1 cellular context compared by ENCODE assay signal in the genomic region with DNA sequence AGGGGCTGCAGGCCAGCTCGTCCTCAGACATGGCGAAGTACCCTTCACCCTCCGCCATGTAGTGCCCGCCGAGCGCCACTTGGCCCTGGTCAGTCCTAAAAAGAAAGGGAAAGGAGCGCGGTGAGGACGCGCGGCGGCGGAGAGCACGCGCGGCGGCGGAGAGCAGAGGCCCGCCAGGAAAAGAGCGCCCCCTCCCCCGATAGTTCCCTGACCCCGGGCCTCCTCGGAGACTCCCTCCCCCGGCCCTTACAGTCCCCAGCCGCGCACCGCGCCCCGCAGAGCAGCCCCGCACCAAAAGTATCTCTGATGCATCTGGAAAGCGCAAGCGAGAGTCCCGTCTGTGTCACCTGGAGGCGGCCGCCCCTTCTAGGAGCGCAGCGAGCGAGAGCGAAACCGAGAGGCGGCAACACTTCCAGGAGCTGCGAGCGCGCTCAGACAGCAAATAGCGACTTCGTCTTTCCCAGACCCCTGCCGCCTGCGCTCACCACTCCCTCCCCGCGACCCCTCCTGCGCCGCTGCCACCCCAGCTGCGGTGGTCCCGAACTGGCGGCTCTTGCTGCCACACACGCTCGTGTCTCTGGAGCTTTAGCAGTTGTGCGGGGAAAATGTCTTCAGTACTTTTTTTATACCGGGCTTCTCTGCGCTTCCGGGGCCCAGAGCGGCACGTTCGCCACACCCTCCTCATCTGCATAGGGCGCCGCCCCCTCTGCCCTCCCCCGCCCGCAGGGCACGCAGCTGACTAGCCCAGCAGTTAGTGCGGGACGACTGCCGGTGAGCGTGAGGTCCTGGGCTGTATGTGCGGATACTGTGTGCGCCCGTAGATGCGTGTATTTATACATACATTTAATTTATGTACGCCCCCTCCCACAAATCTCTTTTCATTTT.
TF ChIP-seq lines count a peak whose summit lies in the region.

Gene TENT5A, minus strand, starts transcription at position 598 of the 885 bp plus-strand sequence. Its CDS starts 540 bp downstream, at position 58.

TF ChIP-seq in K562, 482 proteins besides CTCF, POLR2A, EP300 and RAD21 (continued from another document and continues in another):
- no peak for TF ChIP-seq ZMIZ1 (IDR thresholded peaks at IDR 0.05; ENCODE audit: low read depth in 2 of 2, low read length in 2 of 2)
- TF ChIP-seq TFE3 (CRISPR knock-in tag; IDR thresholded peaks at IDR 0.05): no peak
- peak; percentile 31 for TF ChIP-seq KDM5B (IDR thresholded peaks at IDR 0.05; ENCODE audit: insufficient replicate concordance, low read depth, low read length)
- TF ChIP-seq POLR2H (tag; IDR thresholded peaks at IDR 0.05; ENCODE audit: low read depth): peak; percentile 39; the same call in 1 of the 2 replicates
- TF ChIP-seq PHF20 (IDR thresholded peaks at IDR 0.05; ENCODE audit: partially characterized antibody): peak; percentile 45
- TF ChIP-seq BCLAF1 (IDR thresholded peaks at IDR 0.05; ENCODE audit: borderline replicate concordance in 1 of 2, control insufficient read depth in 1 of 2, low read depth in 2 of 2, low read length in 1 of 2): no peak
- TF ChIP-seq ZFX (CRISPR knock-in tag; IDR thresholded peaks at IDR 0.05): peak; percentile 55; the same call in 1 of the 2 replicates
- TF ChIP-seq, protein P1, sequence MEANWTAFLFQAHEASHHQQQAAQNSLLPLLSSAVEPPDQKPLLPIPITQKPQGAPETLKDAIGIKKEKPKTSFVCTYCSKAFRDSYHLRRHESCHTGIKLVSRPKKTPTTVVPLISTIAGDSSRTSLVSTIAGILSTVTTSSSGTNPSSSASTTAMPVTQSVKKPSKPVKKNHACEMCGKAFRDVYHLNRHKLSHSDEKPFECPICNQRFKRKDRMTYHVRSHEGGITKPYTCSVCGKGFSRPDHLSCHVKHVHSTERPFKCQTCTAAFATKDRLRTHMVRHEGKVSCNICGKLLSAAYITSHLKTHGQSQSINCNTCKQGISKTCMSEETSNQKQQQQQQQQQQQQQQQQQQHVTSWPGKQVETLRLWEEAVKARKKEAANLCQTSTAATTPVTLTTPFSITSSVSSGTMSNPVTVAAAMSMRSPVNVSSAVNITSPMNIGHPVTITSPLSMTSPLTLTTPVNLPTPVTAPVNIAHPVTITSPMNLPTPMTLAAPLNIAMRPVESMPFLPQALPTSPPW (CRISPR knock-in tag; IDR thresholded peaks at IDR 0.05): peak; percentile 70
- TF ChIP-seq SUPT5H (IDR thresholded peaks at IDR 0.05): peak; percentile 62; the same call in 1 of the 2 replicates
- TF ChIP-seq YBX1 (IDR thresholded peaks at IDR 0.05): no peak
- no peak for TF ChIP-seq CCNT2 (IDR thresholded peaks at IDR 0.05; ENCODE audit: borderline replicate concordance, extremely low read depth, insufficient read length, low read depth, low read length)
- no peak for TF ChIP-seq BCOR (IDR thresholded peaks at IDR 0.05)
- TF ChIP-seq RBFOX2 (IDR thresholded peaks at IDR 0.05; ENCODE audit: low read depth, low read length): peak; percentile 83
- TF ChIP-seq POLR2G (IDR thresholded peaks at IDR 0.05; ENCODE audit: low read depth, low read length): peak; percentile 84
- no peak for TF ChIP-seq ZNF23 (CRISPR knock-in tag; IDR thresholded peaks at IDR 0.05)
- TF ChIP-seq ZNF174 (CRISPR knock-in tag; IDR thresholded peaks at IDR 0.05): no peak
- no peak for TF ChIP-seq ZNF75A (CRISPR knock-in tag; IDR thresholded peaks at IDR 0.05)
- peak; percentile 61 for TF ChIP-seq TBP (optimal IDR thresholded peaks at IDR 0.05; ENCODE audit: low read depth, low read length)
- TF ChIP-seq, protein P2, sequence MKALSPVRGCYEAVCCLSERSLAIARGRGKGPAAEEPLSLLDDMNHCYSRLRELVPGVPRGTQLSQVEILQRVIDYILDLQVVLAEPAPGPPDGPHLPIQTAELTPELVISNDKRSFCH (CRISPR knock-in tag; IDR thresholded peaks at IDR 0.05): no peak
- TF ChIP-seq, protein P2 (tag; IDR thresholded peaks at IDR 0.05): no peak
- no peak for TF ChIP-seq ZBTB8A (IDR thresholded peaks at IDR 0.05; ENCODE audit: partially characterized antibody)
- TF ChIP-seq ZKSCAN3 (CRISPR knock-in tag; IDR thresholded peaks at IDR 0.05): no peak
- TF ChIP-seq, protein P3, sequence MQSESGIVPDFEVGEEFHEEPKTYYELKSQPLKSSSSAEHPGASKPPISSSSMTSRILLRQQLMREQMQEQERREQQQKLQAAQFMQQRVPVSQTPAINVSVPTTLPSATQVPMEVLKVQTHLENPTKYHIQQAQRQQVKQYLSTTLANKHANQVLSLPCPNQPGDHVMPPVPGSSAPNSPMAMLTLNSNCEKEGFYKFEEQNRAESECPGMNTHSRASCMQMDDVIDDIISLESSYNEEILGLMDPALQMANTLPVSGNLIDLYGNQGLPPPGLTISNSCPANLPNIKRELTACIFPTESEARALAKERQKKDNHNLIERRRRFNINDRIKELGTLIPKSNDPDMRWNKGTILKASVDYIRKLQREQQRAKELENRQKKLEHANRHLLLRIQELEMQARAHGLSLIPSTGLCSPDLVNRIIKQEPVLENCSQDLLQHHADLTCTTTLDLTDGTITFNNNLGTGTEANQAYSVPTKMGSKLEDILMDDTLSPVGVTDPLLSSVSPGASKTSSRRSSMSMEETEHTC (IDR thresholded peaks at IDR 0.05): no peak
- peak; percentile 9 to 38 for TF ChIP-seq E2F6 (IDR thresholded peaks at IDR 0.05; ENCODE audit: borderline replicate concordance in 1 of 2, extremely low read depth in 1 of 2, insufficient read depth in 1 of 2, insufficient read length in 1 of 2, low read depth in 1 of 2, low read length in 1 of 2, poor library complexity in 1 of 2, severe bottlenecking in 1 of 2)
- TF ChIP-seq KAT7 (CRISPR knock-in tag; IDR thresholded peaks at IDR 0.05; ENCODE audit: borderline replicate concordance): no peak
- TF ChIP-seq DACH1 (IDR thresholded peaks at IDR 0.05; ENCODE audit: partially characterized antibody): peak; percentile 42
- no peak for TF ChIP-seq ZNF79 (CRISPR knock-in tag; IDR thresholded peaks at IDR 0.05; ENCODE audit: low read depth)
- no peak for TF ChIP-seq CCAR2 (IDR thresholded peaks at IDR 0.05; ENCODE audit: low read depth, low read length)
- TF ChIP-seq, protein P4, sequence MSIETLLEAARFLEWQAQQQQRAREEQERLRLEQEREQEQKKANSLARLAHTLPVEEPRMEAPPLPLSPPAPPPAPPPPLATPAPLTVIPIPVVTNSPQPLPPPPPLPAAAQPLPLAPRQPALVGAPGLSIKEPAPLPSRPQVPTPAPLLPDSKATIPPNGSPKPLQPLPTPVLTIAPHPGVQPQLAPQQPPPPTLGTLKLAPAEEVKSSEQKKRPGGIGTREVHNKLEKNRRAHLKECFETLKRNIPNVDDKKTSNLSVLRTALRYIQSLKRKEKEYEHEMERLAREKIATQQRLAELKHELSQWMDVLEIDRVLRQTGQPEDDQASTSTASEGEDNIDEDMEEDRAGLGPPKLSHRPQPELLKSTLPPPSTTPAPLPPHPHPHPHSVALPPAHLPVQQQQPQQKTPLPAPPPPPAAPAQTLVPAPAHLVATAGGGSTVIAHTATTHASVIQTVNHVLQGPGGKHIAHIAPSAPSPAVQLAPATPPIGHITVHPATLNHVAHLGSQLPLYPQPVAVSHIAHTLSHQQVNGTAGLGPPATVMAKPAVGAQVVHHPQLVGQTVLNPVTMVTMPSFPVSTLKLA (conservative IDR thresholded peaks at IDR 0.05): 0 out of 4 replicates have a peak, but pooled peaks of 1 of the 2 experiments have one; percentile 17
- TF ChIP-seq ELF1 (tag; IDR thresholded peaks at IDR 0.05): peak; percentile 59
- no peak for TF ChIP-seq TCF7 (IDR thresholded peaks at IDR 0.05; ENCODE audit: borderline replicate concordance)
- no peak for TF ChIP-seq HDAC2 (IDR thresholded peaks at IDR 0.05)
- 0 out of 2 replicates have a peak, but pooled peaks have one; percentile 6 for TF ChIP-seq ATF6 (CRISPR knock-in tag; IDR thresholded peaks at IDR 0.05)
- TF ChIP-seq NBN (IDR thresholded peaks at IDR 0.05; ENCODE audit: low read depth): no peak
- no peak for TF ChIP-seq RNF219 (CRISPR knock-in tag; IDR thresholded peaks at IDR 0.05)
- TF ChIP-seq RBM22 (IDR thresholded peaks at IDR 0.05; ENCODE audit: low read depth, low read length, poor library complexity, severe bottlenecking): peak; percentile 68
- no peak for TF ChIP-seq RBM17 (IDR thresholded peaks at IDR 0.05; ENCODE audit: borderline replicate concordance, low read depth, low read length)
